In the genomic region with DNA sequence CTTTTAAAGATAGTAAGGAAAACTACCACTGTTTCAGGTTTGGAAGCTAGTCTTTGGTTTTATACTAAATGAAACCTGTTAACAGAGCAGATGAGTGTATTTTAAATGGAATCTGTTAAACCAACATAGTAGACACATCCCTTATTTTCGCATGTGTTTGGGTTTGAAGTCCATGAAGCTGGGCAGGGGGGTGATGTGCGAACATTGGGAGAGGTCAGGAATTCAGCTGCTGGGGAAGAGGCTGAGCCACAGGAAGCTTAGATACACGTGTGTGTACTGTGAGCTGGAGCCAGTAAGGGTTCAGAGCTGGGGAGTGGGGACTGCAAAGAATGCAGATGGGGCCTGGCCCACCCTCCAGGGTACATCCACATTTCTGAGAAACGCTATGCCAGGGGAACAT, we compare ENCODE assay signal across 22 cellular contexts.
"Had no signal": no experiment of that assay in that cellular context is flagged by ENCODE, and none has a peak within 500 bp of the region (broad histone marks: within the 10 kb centered on the region; RNA-seq: fewer than 3 reads in every experiment).

No MANE protein-coding gene starts in this region.

- H3K9me3 ChIP-seq: left ventricle myocardium inferior, mucosa of descending colon, ovary, right atrium auricular region, stomach, testis, thyroid gland, transverse colon, upper lobe of left lung, vagina had no signal

- H3K4me1 ChIP-seq: left ventricle myocardium inferior, right atrium auricular region, stomach, testis, thyroid gland, upper lobe of left lung, vagina had no signal

- H3K27me3 ChIP-seq: ovary, right atrium auricular region, stomach, testis, thyroid gland, transverse colon, upper lobe of left lung, vagina had no signal

- H3K4me3 ChIP-seq: left ventricle myocardium inferior, mucosa of descending colon, ovary, right atrium auricular region, skin epidermis, stomach, testis, thyroid gland, transverse colon, upper lobe of left lung, vagina had no signal

- DNase-seq: islet precursor cell; left ventricle myocardium inferior; midbrain; mucosa of descending colon; naive thymus-derived CD4-positive, alpha-beta T cell; ovary; stimulated activated CD4-positive, alpha-beta T cell treated with anti-CD3 and anti-CD28 coated beads, Interleukin-12 subunit alpha, Interleukin-12 subunit beta, amount 100 ng/mL, for 4 hours; stimulated activated CD4-positive, alpha-beta T cell treated with anti-CD3 and anti-CD28 coated beads, Interleukin-15, amount 100 ng/mL, for 24 hours; stimulated activated CD4-positive, alpha-beta T cell treated with anti-CD3 and anti-CD28 coated beads, Interleukin-2, amount 100 ng/mL, for 24 hours; stimulated activated CD4-positive, alpha-beta T cell treated with anti-CD3 and anti-CD28 coated beads, Interleukin-4, amount 100 ng/mL, for 1 hour; stimulated activated naive B cell treated with anti-CD40 and anti-IgM and Interleukin-4, amounts not matched to agents 10 μg/mL and 1 μg/mL and 100 μg/mL, for 72 hours; stimulated activated naive CD8-positive, alpha-beta T cell treated with anti-CD3 and anti-CD28 coated beads, Interleukin-15, Interleukin-2, amounts not matched to agents 100 U/mL and 50 U/mL, for 24 hours; stomach; testis; thyroid gland; transverse colon; upper lobe of left lung had no signal

- H3K36me3 ChIP-seq: left ventricle myocardium inferior, ovary, right atrium auricular region, stomach, thyroid gland, transverse colon, upper lobe of left lung, vagina had no signal

- H3K27ac ChIP-seq: left ventricle myocardium inferior, ovary, right atrium auricular region, skin epidermis, stomach, testis, thyroid gland, transverse colon, upper lobe of left lung, vagina had no signal

- ATAC-seq: mucosa of descending colon; naive thymus-derived CD4-positive, alpha-beta T cell; natural killer cell treated with Interleukin-12 subunit alpha and Interleukin-12 subunit beta and Interleukin-15 and Interleukin-18, amount 100 ng/mL, for 72 hours; sciatic nerve; stimulated activated naive B cell treated with anti-CD40 and anti-IgM and Interleukin-4, amounts not matched to agents 10 μg/mL and 1 μg/mL and 100 μg/mL, for 72 hours; stimulated activated naive CD8-positive, alpha-beta T cell treated with anti-CD3 and anti-CD28 coated beads, Interleukin-15, Interleukin-2, amounts not matched to agents 100 U/mL and 50 U/mL, for 24 hours had no signal
